ENCODE assay signal across 16 cellular contexts in genomic region chr21:45049725-45050359, GRCh38. TPM values are rescaled to one million over a fixed set of nuclear protein-coding genes. Genes with fewer than 3 reads are reported as not detected.
A peak's percentile ranks its signal among the peaks of the same experiment; 100 is the strongest.
DNase-seq lines count a peak whose midpoint lies in the region; ATAC-seq and TF ChIP-seq lines count a peak whose summit lies in the region.
"Had no signal": no experiment of that assay in that cellular context is flagged by ENCODE, and none has a peak within 500 bp of the region (broad histone marks: within the 10 kb centered on the region; RNA-seq: fewer than 3 reads in every experiment).

No MANE protein-coding gene starts in this region.

- H2AK5ac ChIP-seq in mesendoderm (ENCODE audit: low read length), result no peak overlapping the region

- H3K56ac ChIP-seq in mesendoderm (ENCODE audit: low read length), result no peak overlapping the region

- no peak overlapping the region for H2BK5ac ChIP-seq in mesendoderm (ENCODE audit: low read length)

- no peaks in the 10 kb centered on the region for H3K9me2 ChIP-seq in PC-3 (replicated peaks; ENCODE audit: low read length)

- no peak overlapping the region for H3K23ac ChIP-seq in mesendoderm (ENCODE audit: low read length)

- H3F3A ChIP-seq in PC-3 (ENCODE audit: low read length, unreplicated experiment), result no peaks in the 10 kb centered on the region

- H3K27me3 ChIP-seq in PC-3 (ENCODE audit: low read length), result no peaks in the 10 kb centered on the region
- no peaks in the 10 kb centered on the region for H3K27me3 ChIP-seq in esophagus (ENCODE audit: control insufficient read depth in 1 of 2, insufficient read depth in 2 of 2, low read length in 2 of 2)
- H3K27me3 ChIP-seq in transverse colon, result peaks cover 3% of the 10 kb centered on the region
- no peaks in the 10 kb centered on the region for H3K27me3 ChIP-seq in mesendoderm (ENCODE audit: insufficient read depth, low read length, poor library complexity)
- H3K27me3 ChIP-seq: right lobe of liver had no signal

- H3K4me1 Mint-ChIP-seq in nephron, result peaks cover 23% of the 10 kb centered on the region
- H3K4me1 Mint-ChIP-seq: stimulated activated memory B cell treated with anti-CD40 and anti-IgM and Interleukin-4, amounts not matched to agents 10 μg/mL and 1 μg/mL and 100 μg/mL, for 72 hours had no signal

- H3K4me1 ChIP-seq in PC-3 (ENCODE audit: insufficient read depth, low read length), result peaks cover 16% of the 10 kb centered on the region
- peaks cover 0 to 3% of the 10 kb centered on the region in 2 donors for H3K4me1 ChIP-seq in esophagus (ENCODE audit: control insufficient read depth in 2 of 2, insufficient read depth in 2 of 2, low read length in 1 of 2)
- no peaks in the 10 kb centered on the region for H3K4me1 ChIP-seq in transverse colon
- H3K4me1 ChIP-seq in mesendoderm (ENCODE audit: control insufficient read depth, low read depth, low read length), result peaks cover 5% of the 10 kb centered on the region
- H3K4me1 ChIP-seq: body of pancreas, right lobe of liver had no signal

- H3K79me1 ChIP-seq in mesendoderm (ENCODE audit: low read length), result no peaks in the 10 kb centered on the region

- H3K27me3 Mint-ChIP-seq in nephron (ENCODE audit: low read depth), result peaks cover 36% of the 10 kb centered on the region

- peak overlapping the region in 2 of 3 experiments; percentile 8 to 14 for H3K27ac Mint-ChIP-seq in nephron
- H3K27ac Mint-ChIP-seq: stimulated activated memory B cell treated with anti-CD40 and anti-IgM and Interleukin-4, amounts not matched to agents 10 μg/mL and 1 μg/mL and 100 μg/mL, for 72 hours had no signal

- H3K79me2 ChIP-seq in PC-3 (ENCODE audit: low read length) (no peaks in the 10 kb centered on the region), mesendoderm (ENCODE audit: control insufficient read depth, insufficient read depth, low read length) (no peaks in the 10 kb centered on the region)

- H3K4ac ChIP-seq in mesendoderm (ENCODE audit: low read depth, low read length), result no peak overlapping the region

- no peak for TF ChIP-seq EP300 in transverse colon (IDR thresholded peaks at IDR 0.05; ENCODE audit: low read depth)

- H3K4me2 ChIP-seq in PC-3 (ENCODE audit: low read length) (no peak overlapping the region), mesendoderm (ENCODE audit: low read length) (no peak overlapping the region)

- 0 out of 2 replicates have a peak, but pooled peaks cover 4% of the 10 kb centered on the region for H3K9me3 ChIP-seq in PC-3 (ENCODE audit: low read length)
- no peaks in the 10 kb centered on the region for H3K9me3 ChIP-seq in esophagus (ENCODE audit: control insufficient read depth in 2 of 2, insufficient read depth in 1 of 2, low read depth in 1 of 2, low read length in 1 of 2)
- no peaks in the 10 kb centered on the region for H3K9me3 ChIP-seq in transverse colon
- H3K9me3 ChIP-seq: right lobe of liver had no signal

- peaks cover 19% of the 10 kb centered on the region for H3K9me3 Mint-ChIP-seq in nephron

- no peaks in the 10 kb centered on the region for H3K36me3 ChIP-seq in PC-3 (ENCODE audit: low read depth, low read length)
- H3K36me3 ChIP-seq in esophagus (ENCODE audit: control insufficient read depth in 2 of 2, insufficient read depth in 2 of 2, low read length in 1 of 2), result no peaks in the 10 kb centered on the region
- no peaks in the 10 kb centered on the region for H3K36me3 ChIP-seq in transverse colon
- H3K36me3 ChIP-seq in mesendoderm (ENCODE audit: control insufficient read depth, insufficient read depth, low read length), result no peaks in the 10 kb centered on the region
- H3K36me3 ChIP-seq: right lobe of liver had no signal

- ATAC-seq in PC-3 (no peak), HG03432 (IDR thresholded peaks at IDR 0.05; ENCODE audit: unreplicated experiment) (no peak)
- ATAC-seq: body of pancreas; HCT116; stimulated activated memory B cell treated with anti-CD40 and anti-IgM and Interleukin-4, amounts not matched to agents 10 μg/mL and 1 μg/mL and 100 μg/mL, for 72 hours had no signal

- H3K27ac ChIP-seq in PC-3 (ENCODE audit: low read length) (peak overlapping the region; percentile 89), esophagus (ENCODE audit: low read depth in 2 of 2, low read length in 1 of 2) (peak overlapping the region; percentile 68 to 72), transverse colon (peak overlapping the region in 3 of 4 donors; percentile 42 to 69 (median 55)), mesendoderm (ENCODE audit: low read depth, low read length) (no peak overlapping the region)
- H3K27ac ChIP-seq: body of pancreas, right lobe of liver had no signal

- H3K9ac ChIP-seq in PC-3 (ENCODE audit: low read length) (peak overlapping the region; percentile 61), mesendoderm (ENCODE audit: low read length) (no peak overlapping the region)

- POLR2A ChIA-PET in PC-3 (lab: Charles Lee; ENCODE audit: unreplicated experiment), result interaction anchor here (1.6 kb wide), 1 partner anchor 37 kb away, joined by 5 read pairs; no protein-coding TSS in a partner anchor

- no peak for TF ChIP-seq POLR2A in transverse colon (IDR thresholded peaks at IDR 0.05)

- no peaks in the 10 kb centered on the region for H3K36me3 Mint-ChIP-seq in nephron (ENCODE audit: low read depth)

- H2AFZ ChIP-seq in PC-3 (ENCODE audit: low read length), result no peak overlapping the region

- CTCF ChIA-PET in PC-3 (lab: Charles Lee), result no interaction called here

- DNase-seq in PC-3 (peak; percentile 10), transverse colon (no peak), mesendoderm (no peak), NAMALWA (ENCODE audit: low spot score) (no peak)
- DNase-seq: activated gamma-delta T cell, body of pancreas, C1 segment of cervical spinal cord, NCI-H146 had no signal

- H2BK120ac ChIP-seq in mesendoderm (ENCODE audit: low read depth, low read length), result no peak overlapping the region

- in situ Hi-C loops in transverse colon (cut with MboI; ENCODE audit: low pct_ligation_motif_present in 1 of 4, low pct_unique_long_range_greater_than_20kb in 1 of 4, low sequenced_read_pairs in 3 of 4), result no loop called here

- H3K4me3 ChIP-seq in PC-3 (ENCODE audit: low read length), result no peak overlapping the region
- H3K4me3 ChIP-seq in esophagus (ENCODE audit: low read depth in 1 of 2, low read length in 2 of 2), result no peak overlapping the region
- H3K4me3 ChIP-seq in transverse colon, result no peak overlapping the region
- H3K4me3 ChIP-seq in mesendoderm (ENCODE audit: low read length), result no peak overlapping the region
- H3K4me3 ChIP-seq: body of pancreas, lung, right lobe of liver had no signal

- no TSS peak for BruUV-seq in PC-3 (replicated peaks; lab: Mats Ljungman, UMichigan)

- no peak for TF ChIP-seq CTCF in PC-3 (conservative IDR thresholded peaks at IDR 0.05; ENCODE audit: low read depth, low read length)
- TF ChIP-seq CTCF in nephron (IDR thresholded peaks at IDR 0.05; ENCODE audit: unreplicated experiment in 3 of 3), result no peak
- TF ChIP-seq CTCF in transverse colon (IDR thresholded peaks at IDR 0.05), result no peak

- intact Hi-C loops in PC-3 (cut with micrococcal nuclease) (no loop called here), transverse colon (cut with DNase I; ENCODE audit: low total_unique reads) (no loop called here)

- H4K20me1 ChIP-seq in PC-3 (ENCODE audit: low read length), result no peaks in the 10 kb centered on the region

- WGBS in esophagus, 2 donors, result 71 to 73% methylated on average over 14 of the region's 14 CpGs
- 69 to 70% methylated on average over 5 to 14 of the region's 14 CpGs for WGBS in transverse colon (ENCODE audit: low coverage in 1 of 2), 2 donors
- no CpG with 5 or more reads among the region's 14 CpGs for WGBS in mesendoderm (ENCODE audit: extremely low coverage, insufficient coverage, low lambda C conversion rate)

- H4K8ac ChIP-seq in mesendoderm (ENCODE audit: low read depth, low read length), result no peak overlapping the region

- no peak overlapping the region for H3K4me3 Mint-ChIP-seq in nephron
- H3K4me3 Mint-ChIP-seq: neural crest cell; stimulated activated memory B cell treated with anti-CD40 and anti-IgM and Interleukin-4, amounts not matched to agents 10 μg/mL and 1 μg/mL and 100 μg/mL, for 72 hours had no signal

- no peak overlapping the region for H2BK15ac ChIP-seq in mesendoderm (replicated peaks; ENCODE audit: low read depth)

- no peak overlapping the region for H4K5ac ChIP-seq in mesendoderm (ENCODE audit: low read length)

- no peak overlapping the region for H3K18ac ChIP-seq in mesendoderm (ENCODE audit: low read length)

RNA-seq across cellular contexts. Expression of gene ADARB1, which starts 24.5 kb away (rescaled TPM):
- total RNA-seq in PC-3 (2014; rRNA removed) (14.1 and 21.0 TPM in 2 replicates), transverse colon (10 to 100 TPM in 3 of 4 donors, 1 to 10 TPM in 1; 6.8 to 32.2 (median 17.3) TPM)
- polyA plus RNA-seq in esophagus, result 1 to 10 TPM; 4.7 to 7.9 TPM
- polyA plus RNA-seq in mesendoderm (2013, experiment 1 of 2), result 4.6 TPM
- 4.7 TPM for polyA plus RNA-seq in mesendoderm (2013, experiment 2 of 2)
